Comparison of ENCODE assay signal across 20 cellular contexts in the genomic region with DNA sequence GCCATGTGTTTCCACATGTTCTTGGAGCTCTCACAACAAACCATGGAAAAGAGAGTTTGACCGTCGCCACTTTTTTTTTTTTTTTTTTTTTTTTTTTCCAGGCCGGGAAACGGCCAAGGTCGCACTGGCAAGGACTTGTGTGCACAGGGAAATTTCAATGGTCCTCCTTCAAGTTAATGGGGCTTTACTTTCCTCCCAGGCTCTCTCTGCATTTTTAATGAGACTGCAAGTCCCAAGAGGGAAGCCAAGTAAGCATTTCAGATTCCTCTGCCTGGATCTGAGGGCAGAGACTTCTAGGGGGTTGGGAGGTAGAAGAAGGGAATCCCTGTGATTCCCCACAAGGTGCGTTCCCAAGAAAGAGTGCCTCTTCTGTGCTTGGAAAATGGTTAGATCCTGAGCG.
"Had no signal": no experiment of that assay in that cellular context is flagged by ENCODE, and none has a peak within 500 bp of the region (broad histone marks: within the 10 kb centered on the region; RNA-seq: fewer than 3 reads in every experiment).

No MANE protein-coding gene starts in this region.

- H3K36me3 ChIP-seq: colonic mucosa, right atrium auricular region, sigmoid colon, tibial nerve, upper lobe of right lung had no signal

- ATAC-seq: foreskin keratinocyte; natural killer cell; stimulated activated naive B cell treated with anti-CD40 and anti-IgM and Interleukin-4, amounts not matched to agents 10 μg/mL and 1 μg/mL and 100 μg/mL, for 72 hours; stimulated activated naive CD8-positive, alpha-beta T cell treated with anti-CD3 and anti-CD28 coated beads, Interleukin-15, amount 100 ng/mL, for 72 hours had no signal

- H3K4me3 Mint-ChIP-seq: natural killer cell; neural crest cell; stimulated activated naive B cell treated with anti-CD40 and anti-IgM and Interleukin-4, amounts not matched to agents 10 μg/mL and 1 μg/mL and 100 μg/mL, for 72 hours; stimulated activated naive CD8-positive, alpha-beta T cell treated with anti-CD3 and anti-CD28 coated beads, Interleukin-15, amount 100 ng/mL, for 72 hours had no signal

- H3K79me2 ChIP-seq: hepatocyte had no signal

- H3K27ac ChIP-seq: colonic mucosa, foreskin keratinocyte, hepatocyte, right atrium auricular region, sigmoid colon, skin epidermis, testis, tibial nerve, upper lobe of right lung had no signal

- H2AFZ ChIP-seq: hepatocyte had no signal

- H3K4me1 Mint-ChIP-seq: natural killer cell; stimulated activated naive B cell treated with anti-CD40 and anti-IgM and Interleukin-4, amounts not matched to agents 10 μg/mL and 1 μg/mL and 100 μg/mL, for 72 hours; stimulated activated naive CD8-positive, alpha-beta T cell treated with anti-CD3 and anti-CD28 coated beads, Interleukin-15, amount 100 ng/mL, for 72 hours had no signal

- H3K9me3 ChIP-seq: colonic mucosa, right atrium auricular region, sigmoid colon, testis, tibial nerve, upper lobe of right lung had no signal

- H3K9me3 Mint-ChIP-seq: natural killer cell, neural crest cell had no signal

- H3K27ac Mint-ChIP-seq: natural killer cell; stimulated activated naive B cell treated with anti-CD40 and anti-IgM and Interleukin-4, amounts not matched to agents 10 μg/mL and 1 μg/mL and 100 μg/mL, for 72 hours; stimulated activated naive CD8-positive, alpha-beta T cell treated with anti-CD3 and anti-CD28 coated beads, Interleukin-15, amount 100 ng/mL, for 72 hours had no signal

- H3K4me1 ChIP-seq: colonic mucosa, foreskin keratinocyte, testis had no signal

- H3K4me3 ChIP-seq: colonic mucosa, hepatocyte, right atrium auricular region, sigmoid colon, skin epidermis, testis, tibial nerve, upper lobe of right lung had no signal

- H3K36me3 Mint-ChIP-seq: natural killer cell; stimulated activated naive B cell treated with anti-CD40 and anti-IgM and Interleukin-4, amounts not matched to agents 10 μg/mL and 1 μg/mL and 100 μg/mL, for 72 hours had no signal

- DNase-seq: colonic mucosa; dermis blood vessel endothelial cell; erythroblast; foreskin keratinocyte; kidney glomerular epithelial cell; mammary epithelial cell; natural killer cell; posterior cingulate gyrus; sigmoid colon; stimulated activated CD4-positive, alpha-beta T cell treated with anti-CD3 and anti-CD28 coated beads, Interleukin-2, amount 100 ng/mL, for 24 hours; stimulated activated CD4-positive, alpha-beta T cell treated with anti-CD3 and anti-CD28 coated beads, Interleukin-4, amount 100 ng/mL, for 4 hours; stimulated activated naive B cell treated with anti-CD40 and anti-IgM and Interleukin-4, amounts not matched to agents 10 μg/mL and 1 μg/mL and 100 μg/mL, for 72 hours; stimulated activated naive CD8-positive, alpha-beta T cell treated with anti-CD3 and anti-CD28 coated beads, Interleukin-15, amount 100 ng/mL, for 72 hours; testis; upper lobe of right lung had no signal

- H3K27me3 ChIP-seq: right atrium auricular region, sigmoid colon, testis, tibial nerve, upper lobe of right lung had no signal
